ENCODE assay signal across 8 cellular contexts in the genomic region with DNA sequence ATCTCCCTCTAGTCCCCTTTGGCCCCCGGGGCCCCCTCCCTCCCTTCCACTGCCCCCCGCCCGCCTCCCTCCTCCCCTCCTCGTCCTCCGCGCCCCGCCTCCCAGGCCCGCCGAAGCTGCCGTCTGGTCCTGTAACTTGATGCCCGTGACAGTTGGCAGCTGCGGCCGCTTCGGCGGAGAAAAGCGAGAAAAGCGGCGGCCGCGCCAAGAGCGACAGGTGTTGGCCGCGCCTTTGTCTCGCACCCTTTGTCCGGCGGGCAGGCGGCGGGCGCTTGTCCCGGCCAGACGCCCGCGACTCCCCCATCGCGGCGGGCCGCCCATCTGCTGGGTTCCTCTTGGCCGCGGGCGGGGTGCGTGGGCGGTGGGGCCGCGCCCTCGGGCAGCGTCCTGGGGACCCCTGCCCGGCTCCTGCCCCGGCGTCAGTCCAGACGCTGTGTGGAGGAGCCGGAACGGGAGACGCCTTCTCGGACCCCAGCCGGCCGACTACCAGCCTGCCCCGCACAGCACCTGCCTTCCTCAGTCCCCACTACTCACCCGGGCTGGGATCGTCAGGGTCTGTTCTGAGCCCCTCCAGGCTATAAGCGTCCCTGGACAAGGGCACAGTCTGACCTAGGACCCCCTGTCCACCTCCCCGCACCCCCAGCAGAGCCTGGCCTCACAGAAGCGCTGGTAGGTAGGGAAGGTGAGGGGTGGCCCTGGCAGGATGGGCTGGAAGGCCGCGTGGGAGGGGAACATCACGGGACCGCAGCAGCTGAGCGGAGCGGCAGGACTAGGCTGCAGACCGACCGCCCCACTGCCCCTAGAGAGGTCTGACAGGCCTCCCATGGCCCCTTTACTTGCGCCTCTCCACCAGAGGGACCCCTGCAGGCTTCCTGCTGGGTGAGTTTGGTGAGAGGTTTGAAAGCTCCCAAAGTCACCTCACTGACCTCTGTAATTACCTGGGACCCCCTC. TPM values are rescaled to one million over a fixed set of nuclear protein-coding genes. Genes with fewer than 3 reads are reported as not detected.
DNase-seq lines count a peak whose midpoint lies in the region; ATAC-seq and TF ChIP-seq lines count a peak whose summit lies in the region.

No MANE protein-coding gene starts in this region.

- TF ChIP-seq CTCF in WERI-Rb-1 (IDR thresholded peaks at IDR 0.05; ENCODE audit: low read depth, low read length), result peak; percentile 65

- DNase-seq in activated CD4-positive, alpha-beta T cell treated with anti-CD3 and anti-CD28 coated beads for 36 hours, result peak; percentile 37
- no peak for DNase-seq in activated CD4-positive, alpha-beta T cell treated with anti-CD3 and anti-CD28 coated beads, Interleukin-2, amount 50 U/mL, for 48 hours
- DNase-seq in NCI-H2029 treated with DMSO at 0.1 percent for 48 hours (lab: John Stamatoyannopoulos, UW) (peak; percentile 62), WERI-Rb-1 (peak; percentile 96)
- DNase-seq in stimulated activated naive B cell treated with anti-CD40 and anti-IgM and Interleukin-4, amounts not matched to agents 10 μg/mL and 1 μg/mL and 100 μg/mL, for 72 hours, result no peak

- ATAC-seq in activated CD4-positive, alpha-beta T cell treated with anti-CD3 and anti-CD28 coated beads for 36 hours, result no peak
- no peak for ATAC-seq in stimulated activated naive B cell treated with anti-CD40 and anti-IgM and Interleukin-4, amounts not matched to agents 10 μg/mL and 1 μg/mL and 100 μg/mL, for 72 hours (replicated peaks)
- ATAC-seq in HG02571 (IDR thresholded peaks at IDR 0.05; ENCODE audit: unreplicated experiment) (no peak), HG03354 (IDR thresholded peaks at IDR 0.05; ENCODE audit: poor library complexity, severe bottlenecking, unreplicated experiment) (no peak)

- intact Hi-C loops in activated CD4-positive, alpha-beta T cell treated with anti-CD3 and anti-CD28 coated beads for 36 hours (cut with DNase I, micrococcal nuclease), result loop anchor here in 1 of 2 experiments (1.0 to 2.0 kb wide), 3 partner anchors 38 to 80 kb away; a partner anchor contains a TSS

- H3K4me3 ChIP-seq in WERI-Rb-1 (ENCODE audit: low read depth, low read length) (peak overlapping the region; percentile 90), iPS-15b (ENCODE audit: low read depth, low read length) (peak overlapping the region; percentile 67)

- no peak overlapping the region for H3K9ac ChIP-seq in iPS-15b (ENCODE audit: low read depth, low read length)

- H3K36me3 ChIP-seq in WERI-Rb-1, result peaks cover 32% of the 10 kb centered on the region
- H3K36me3 ChIP-seq in iPS-15b (ENCODE audit: control insufficient read depth, insufficient read depth, low read length), result peaks cover 3% of the 10 kb centered on the region

- peaks cover 12% of the 10 kb centered on the region for H3K27me3 Mint-ChIP-seq in activated CD4-positive, alpha-beta T cell treated with anti-CD3 and anti-CD28 coated beads for 36 hours
- H3K27me3 Mint-ChIP-seq in stimulated activated naive B cell treated with anti-CD40 and anti-IgM and Interleukin-4, amounts not matched to agents 10 μg/mL and 1 μg/mL and 100 μg/mL, for 72 hours, result peaks cover 10% of the 10 kb centered on the region in 2 donors

- H3K36me3 Mint-ChIP-seq in activated CD4-positive, alpha-beta T cell treated with anti-CD3 and anti-CD28 coated beads for 36 hours (ENCODE audit: low read depth), result peaks cover 16% of the 10 kb centered on the region
- peaks cover 7 to 12% of the 10 kb centered on the region in 2 donors for H3K36me3 Mint-ChIP-seq in stimulated activated naive B cell treated with anti-CD40 and anti-IgM and Interleukin-4, amounts not matched to agents 10 μg/mL and 1 μg/mL and 100 μg/mL, for 72 hours

- no peak overlapping the region for H3K4me3 Mint-ChIP-seq in activated CD4-positive, alpha-beta T cell treated with anti-CD3 and anti-CD28 coated beads for 36 hours
- H3K4me3 Mint-ChIP-seq in stimulated activated naive B cell treated with anti-CD40 and anti-IgM and Interleukin-4, amounts not matched to agents 10 μg/mL and 1 μg/mL and 100 μg/mL, for 72 hours, result peak overlapping the region; percentile 25 to 96

- no peak overlapping the region for H3K27ac Mint-ChIP-seq in activated CD4-positive, alpha-beta T cell treated with anti-CD3 and anti-CD28 coated beads for 36 hours
- H3K27ac Mint-ChIP-seq in stimulated activated naive B cell treated with anti-CD40 and anti-IgM and Interleukin-4, amounts not matched to agents 10 μg/mL and 1 μg/mL and 100 μg/mL, for 72 hours, result peak overlapping the region; percentile 79

- peaks cover 2% of the 10 kb centered on the region for H3K4me1 Mint-ChIP-seq in activated CD4-positive, alpha-beta T cell treated with anti-CD3 and anti-CD28 coated beads for 36 hours
- H3K4me1 Mint-ChIP-seq in stimulated activated naive B cell treated with anti-CD40 and anti-IgM and Interleukin-4, amounts not matched to agents 10 μg/mL and 1 μg/mL and 100 μg/mL, for 72 hours, result peaks cover 2 to 21% of the 10 kb centered on the region in 2 donors

- POLR2A ChIA-PET in activated CD4-positive, alpha-beta T cell treated with anti-CD3 and anti-CD28 coated beads for 36 hours (lab: Charles Lee), result no interaction called here

- H3K4me1 ChIP-seq in iPS-15b (ENCODE audit: control insufficient read depth, insufficient read depth, low read length), result no peaks in the 10 kb centered on the region

- no peaks in the 10 kb centered on the region for H3K27me3 ChIP-seq in WERI-Rb-1 (ENCODE audit: insufficient read depth, low read depth, severe bottlenecking)
- peaks cover 49% of the 10 kb centered on the region for H3K27me3 ChIP-seq in iPS-15b (ENCODE audit: control insufficient read depth, insufficient read depth, low read length)

- CTCF ChIA-PET in activated CD4-positive, alpha-beta T cell treated with anti-CD3 and anti-CD28 coated beads for 36 hours (lab: Charles Lee), result interaction anchor here (0.8 to 1.1 kb wide), 2 partner anchors 10 to 22 kb away, joined by 3 to 5 read pairs; no protein-coding TSS in a partner anchor

- peak overlapping the region; percentile 100 for H3K27ac ChIP-seq in WERI-Rb-1

- H3K9me3 ChIP-seq in WERI-Rb-1 (ENCODE audit: severe bottlenecking) (no peaks in the 10 kb centered on the region), iPS-15b (ENCODE audit: control insufficient read depth, insufficient read depth, low read length) (no peaks in the 10 kb centered on the region)

- H3K9me3 Mint-ChIP-seq in activated CD4-positive, alpha-beta T cell treated with anti-CD3 and anti-CD28 coated beads for 36 hours (ENCODE audit: low read depth), result no peaks in the 10 kb centered on the region
- H3K9me3 Mint-ChIP-seq in stimulated activated naive B cell treated with anti-CD40 and anti-IgM and Interleukin-4, amounts not matched to agents 10 μg/mL and 1 μg/mL and 100 μg/mL, for 72 hours, result no peaks in the 10 kb centered on the region

RNA-seq across cellular contexts. Expression of a gene that starts 1.2 kb away (rescaled TPM):
- 1 to 10 TPM; 1.8 to 4.0 TPM for total RNA-seq in activated CD4-positive, alpha-beta T cell treated with anti-CD3 and anti-CD28 coated beads for 36 hours

RNA-seq across cellular contexts. Expression of a gene that starts 37.5 kb away (rescaled TPM):
- total RNA-seq in activated CD4-positive, alpha-beta T cell treated with anti-CD3 and anti-CD28 coated beads for 36 hours, result 10 to 100 TPM; 39.2 to 44.3 TPM

RNA-seq across cellular contexts. Expression of a gene that starts 47.4 kb away (rescaled TPM):
- 10 to 100 TPM; 12.2 to 13.5 TPM for total RNA-seq in activated CD4-positive, alpha-beta T cell treated with anti-CD3 and anti-CD28 coated beads for 36 hours

Comparison
In these comparisons a context has a peak if more than half of its experiments do, and no peak if none do; other contexts are left out.
1. DNase-seq: peak in activated CD4-positive, alpha-beta T cell treated with anti-CD3 and anti-CD28 coated beads for 36 hours (single experiment), NCI-H2029 treated with DMSO at 0.1 percent for 48 hours (single experiment) and WERI-Rb-1 (single experiment); none in activated CD4-positive, alpha-beta T cell treated with anti-CD3 and anti-CD28 coated beads, Interleukin-2, amount 50 U/mL, for 48 hours (0 of 2) and stimulated activated naive B cell treated with anti-CD40 and anti-IgM and Interleukin-4, amounts not matched to agents 10 μg/mL and 1 μg/mL and 100 μg/mL, for 72 hours (single experiment).